8 cellular contexts compared by ENCODE assay signal in the genomic region with DNA sequence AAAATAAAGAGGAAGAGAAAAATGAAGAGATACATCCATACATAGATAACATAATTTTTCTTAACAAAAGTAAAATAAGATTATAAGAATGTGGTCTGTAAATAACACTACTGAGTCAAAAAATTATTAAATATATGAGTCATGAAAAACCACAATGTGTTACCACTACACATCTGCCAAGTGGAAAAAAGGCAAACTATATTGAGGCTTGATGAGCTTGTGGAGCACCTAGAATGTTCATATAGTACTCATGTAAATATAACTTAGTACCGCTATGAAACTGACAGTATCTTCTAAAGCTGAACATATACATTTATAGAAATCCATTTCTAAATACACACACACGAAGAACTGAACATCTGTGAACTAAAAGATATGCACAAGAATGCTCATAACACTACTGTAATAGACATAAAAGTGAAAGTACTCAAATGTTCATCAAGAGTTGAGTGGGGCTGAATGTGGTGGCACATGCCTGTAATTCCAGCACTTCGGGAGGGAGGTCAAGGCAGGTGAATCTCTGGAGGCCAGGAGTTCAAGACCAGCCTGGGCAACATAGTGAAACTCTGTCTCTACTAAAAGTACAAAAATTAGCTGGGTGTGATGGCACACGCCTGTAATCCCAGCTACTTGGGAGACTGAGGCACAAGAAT. TPM values are rescaled to one million over a fixed set of nuclear protein-coding genes. Genes with fewer than 3 reads are reported as not detected.
DNase-seq lines count a peak whose midpoint lies in the region; ATAC-seq and TF ChIP-seq lines count a peak whose summit lies in the region.

No MANE protein-coding gene starts in this region.

- no peak overlapping the region for H3K27ac ChIP-seq in uterus

- no peaks in the 10 kb centered on the region for H3K27me3 ChIP-seq in uterus

- H3K4me1 ChIP-seq in uterus: no peaks in the 10 kb centered on the region

- no peak overlapping the region for H3K4me3 ChIP-seq in uterus

- H3K27me3 Mint-ChIP-seq in activated CD8-positive, alpha-beta T cell treated with anti-CD3 and anti-CD28 coated beads, Interleukin-2, amount 10 ng/mL, durations not matched to agents 7 days and 5 days (ENCODE audit: low read depth): no peaks in the 10 kb centered on the region

- DNase-seq in stimulated activated CD4-positive, alpha-beta T cell treated with anti-CD3 and anti-CD28 coated beads, Interleukin-12 subunit alpha, Interleukin-12 subunit beta, amount 100 ng/mL, for 48 hours (ENCODE audit: low read depth in 2 of 3, low spot score in 1 of 3): peak in 2 of 3 donors; percentile 29 to 37
- DNase-seq in stimulated activated CD4-positive, alpha-beta T cell treated with anti-CD3 and anti-CD28 coated beads, Interleukin-2, amount 100 ng/mL, for 48 hours: no peak
- no peak for DNase-seq in activated CD8-positive, alpha-beta T cell treated with anti-CD3 and anti-CD28 coated beads, Interleukin-2, amount 10 ng/mL, durations not matched to agents 7 days and 5 days
- DNase-seq in stimulated activated naive CD8-positive, alpha-beta T cell treated with anti-CD3 and anti-CD28 coated beads, Interleukin-15, Interleukin-2, amounts not matched to agents 100 U/mL and 50 U/mL, for 24 hours: no peak
- DNase-seq in NCI-H1694 (lab: John Stamatoyannopoulos, UW) (no peak), left ventricle myocardium superior (no peak), uterus (no peak)

- peaks cover 18% of the 10 kb centered on the region for H3K9me3 Mint-ChIP-seq in activated CD8-positive, alpha-beta T cell treated with anti-CD3 and anti-CD28 coated beads, Interleukin-2, amount 10 ng/mL, durations not matched to agents 7 days and 5 days (ENCODE audit: insufficient read depth)

- peaks cover 22% of the 10 kb centered on the region for H3K36me3 Mint-ChIP-seq in activated CD8-positive, alpha-beta T cell treated with anti-CD3 and anti-CD28 coated beads, Interleukin-2, amount 10 ng/mL, durations not matched to agents 7 days and 5 days (ENCODE audit: low read depth)

- TF ChIP-seq CTCF in uterus (IDR thresholded peaks at IDR 0.05): no peak

- H3K27ac Mint-ChIP-seq in activated CD8-positive, alpha-beta T cell treated with anti-CD3 and anti-CD28 coated beads, Interleukin-2, amount 10 ng/mL, durations not matched to agents 7 days and 5 days: no peak overlapping the region

- no peaks in the 10 kb centered on the region for H3K36me3 ChIP-seq in uterus

- CTCF ChIA-PET in activated CD8-positive, alpha-beta T cell treated with anti-CD3 and anti-CD28 coated beads, Interleukin-2, amount 10 ng/mL, durations not matched to agents 7 days and 5 days (lab: Charles Lee): interaction anchor here (0.8 to 2.5 kb wide), 3 partner anchors 24 to 316 kb away, joined by 3 to 8 read pairs (median 4); partner anchors contain the start of gene GBP1

- no peaks in the 10 kb centered on the region for H3K9me3 ChIP-seq in uterus

- POLR2A ChIA-PET in activated CD8-positive, alpha-beta T cell treated with anti-CD3 and anti-CD28 coated beads, Interleukin-2, amount 10 ng/mL, durations not matched to agents 7 days and 5 days (lab: Charles Lee): interaction anchor here (0.7 to 2.8 kb wide), 3 partner anchors 19 to 24 kb away, joined by 4 to 11 read pairs (median 4); partner anchors contain the start of genes GBP1 and GBP3

- no peak for TF ChIP-seq POLR2A in uterus (IDR thresholded peaks at IDR 0.05)

- peaks cover 11% of the 10 kb centered on the region for H3K4me1 Mint-ChIP-seq in activated CD8-positive, alpha-beta T cell treated with anti-CD3 and anti-CD28 coated beads, Interleukin-2, amount 10 ng/mL, durations not matched to agents 7 days and 5 days (ENCODE audit: low read depth)

- no peak overlapping the region for H3K4me3 Mint-ChIP-seq in activated CD8-positive, alpha-beta T cell treated with anti-CD3 and anti-CD28 coated beads, Interleukin-2, amount 10 ng/mL, durations not matched to agents 7 days and 5 days

- intact Hi-C loops in left ventricle myocardium superior (cut with micrococcal nuclease) (no loop called here), uterus (cut with DNase I; ENCODE audit: low total_unique reads) (no loop called here)

- ATAC-seq in HG02970 (IDR thresholded peaks at IDR 0.05; ENCODE audit: low FRiP score, unreplicated experiment): peak; percentile 94
- peak; percentile 59 for ATAC-seq in activated CD8-positive, alpha-beta T cell treated with anti-CD3 and anti-CD28 coated beads, Interleukin-2, amount 10 ng/mL, durations not matched to agents 7 days and 5 days
- peak; percentile 86 for ATAC-seq in stimulated activated naive CD8-positive, alpha-beta T cell treated with anti-CD3 and anti-CD28 coated beads, Interleukin-15, Interleukin-2, amounts not matched to agents 100 U/mL and 50 U/mL, for 24 hours
- ATAC-seq in left ventricle myocardium superior: no peak

RNA-seq across cellular contexts. Expression of gene GBP3, which starts 18.5 kb away (rescaled TPM):
- 10 to 100 TPM; 16.7 to 18.9 TPM for total RNA-seq in activated CD8-positive, alpha-beta T cell treated with anti-CD3 and anti-CD28 coated beads, Interleukin-2, amount 10 ng/mL, durations not matched to agents 7 days and 5 days
- total RNA-seq in left ventricle myocardium superior: 7.4 TPM
- 10 to 100 TPM; 11.2 to 38.6 (median 20.5) TPM for total RNA-seq in uterus

RNA-seq across cellular contexts. Expression of gene GBP1, which starts 23.8 kb away (rescaled TPM):
- total RNA-seq in activated CD8-positive, alpha-beta T cell treated with anti-CD3 and anti-CD28 coated beads, Interleukin-2, amount 10 ng/mL, durations not matched to agents 7 days and 5 days: 100 to 1,000 TPM; 146 to 147 TPM
- 6.1 TPM for total RNA-seq in left ventricle myocardium superior
- total RNA-seq in uterus: 10 to 100 TPM; 57.9 to 86.6 (median 78.5) TPM

RNA-seq across cellular contexts. Expression of gene KYAT3, which starts 48.8 kb away (rescaled TPM):
- 10 to 100 TPM; 30.4 to 31.2 TPM for total RNA-seq in activated CD8-positive, alpha-beta T cell treated with anti-CD3 and anti-CD28 coated beads, Interleukin-2, amount 10 ng/mL, durations not matched to agents 7 days and 5 days
- 6.0 TPM for total RNA-seq in left ventricle myocardium superior
- 10 to 100 TPM in 3 of 4 donors, 1 to 10 TPM in 1; 8.5 to 36.3 (median 27.8) TPM for total RNA-seq in uterus

RNA-seq across cellular contexts. Expression of gene RBMXL1, which starts 48.8 kb away (rescaled TPM):
- total RNA-seq in activated CD8-positive, alpha-beta T cell treated with anti-CD3 and anti-CD28 coated beads, Interleukin-2, amount 10 ng/mL, durations not matched to agents 7 days and 5 days: 10 to 100 TPM; 17.4 to 20.3 TPM
- total RNA-seq in left ventricle myocardium superior (10.0 TPM), uterus (10 to 100 TPM; 20.0 to 27.1 (median 22.5) TPM)

Comparison
In these comparisons a context has a peak if more than half of its experiments do, and no peak if none do; other contexts are left out.
1. DNase-seq: peak in stimulated activated CD4-positive, alpha-beta T cell treated with anti-CD3 and anti-CD28 coated beads, Interleukin-12 subunit alpha, Interleukin-12 subunit beta, amount 100 ng/mL, for 48 hours (2 of 3); none in stimulated activated CD4-positive, alpha-beta T cell treated with anti-CD3 and anti-CD28 coated beads, Interleukin-2, amount 100 ng/mL, for 48 hours (0 of 2), activated CD8-positive, alpha-beta T cell treated with anti-CD3 and anti-CD28 coated beads, Interleukin-2, amount 10 ng/mL, durations not matched to agents 7 days and 5 days (single experiment), stimulated activated naive CD8-positive, alpha-beta T cell treated with anti-CD3 and anti-CD28 coated beads, Interleukin-15, Interleukin-2, amounts not matched to agents 100 U/mL and 50 U/mL, for 24 hours (single experiment), NCI-H1694 (single experiment), left ventricle myocardium superior (single experiment) and uterus (0 of 2).